9 cellular contexts compared by ENCODE assay signal in the genomic region with DNA sequence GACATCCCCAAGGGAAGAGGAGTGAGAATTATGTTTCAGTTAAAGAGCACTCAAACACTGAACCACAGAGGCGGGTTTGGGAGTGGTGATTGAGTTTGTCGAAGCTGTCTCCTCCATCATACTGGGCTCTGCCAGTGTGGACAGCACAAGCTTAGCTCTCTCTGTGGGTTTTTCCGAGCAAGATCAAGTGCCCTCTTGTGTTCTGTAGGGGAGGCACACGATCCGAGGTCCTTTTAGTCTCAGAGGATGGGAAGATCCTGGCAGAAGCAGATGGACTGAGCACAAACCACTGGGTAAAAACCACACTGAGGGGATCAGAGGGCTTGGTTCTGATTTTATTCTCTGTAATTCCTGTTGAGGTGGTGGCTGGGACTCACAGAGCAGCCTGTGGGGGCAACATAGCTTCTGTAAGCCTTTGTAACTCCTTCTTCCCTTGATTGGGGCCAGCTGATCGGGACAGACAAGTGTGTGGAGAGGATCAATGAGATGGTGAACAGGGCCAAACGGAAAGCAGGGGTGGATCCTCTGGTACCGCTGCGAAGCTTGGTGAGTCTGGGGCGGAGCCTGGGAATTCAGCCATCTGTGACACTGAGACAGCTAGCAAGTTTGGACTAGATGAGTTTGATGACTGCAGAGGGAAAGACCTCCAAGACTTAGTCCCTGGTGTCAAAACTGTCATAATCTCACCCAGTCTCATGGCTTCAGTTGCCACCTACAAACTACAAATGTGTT. TPM values are rescaled to one million over a fixed set of nuclear protein-coding genes. Genes with fewer than 3 reads are reported as not detected.
DNase-seq lines count a peak whose midpoint lies in the region; ATAC-seq and TF ChIP-seq lines count a peak whose summit lies in the region.
"Had no signal": no experiment of that assay in that cellular context is flagged by ENCODE, and none has a peak within 500 bp of the region (broad histone marks: within the 10 kb centered on the region; RNA-seq: fewer than 3 reads in every experiment).

No MANE protein-coding gene starts in this region.

- no peak overlapping the region for H2BK5ac ChIP-seq in mesenchymal stem cell (ENCODE audit: low read depth, low read length, poor library complexity, severe bottlenecking)

- no peak overlapping the region for H3K4ac ChIP-seq in mesenchymal stem cell (ENCODE audit: low read depth in 1 of 2, low read length in 2 of 2)

- H3K27me3 Mint-ChIP-seq in activated CD4-positive, alpha-beta T cell treated with anti-CD3 and anti-CD28 coated beads, Interleukin-2, amount 10 ng/mL, durations not matched to agents 7 days and 5 days, result no peaks in the 10 kb centered on the region
- H3K27me3 Mint-ChIP-seq in brain, result peaks cover 17% of the 10 kb centered on the region

- H3K4me2 ChIP-seq in mesenchymal stem cell (ENCODE audit: low read length, poor library complexity, severe bottlenecking), result no peak overlapping the region

- H3K9me3 ChIP-seq in mesenchymal stem cell (ENCODE audit: control insufficient read depth, low read length), result no peaks in the 10 kb centered on the region
- H3K9me3 ChIP-seq: adrenal gland had no signal

- peaks cover 58% of the 10 kb centered on the region for H3K4me1 Mint-ChIP-seq in activated CD4-positive, alpha-beta T cell treated with anti-CD3 and anti-CD28 coated beads, Interleukin-2, amount 10 ng/mL, durations not matched to agents 7 days and 5 days
- peaks cover 43% of the 10 kb centered on the region for H3K4me1 Mint-ChIP-seq in brain

- H3K9ac ChIP-seq in mesenchymal stem cell (ENCODE audit: low read length), result peak overlapping the region; percentile 95

- H2BK12ac ChIP-seq in mesenchymal stem cell (ENCODE audit: low read length in 2 of 2), result no peak overlapping the region

- DNase-seq in activated CD4-positive, alpha-beta T cell treated with anti-CD3 and anti-CD28 coated beads, Interleukin-2, amount 10 ng/mL, durations not matched to agents 7 days and 5 days, result no peak
- DNase-seq in activated CD4-positive, alpha-beta T cell treated with anti-CD3 and anti-CD28 coated beads, Interleukin-2, amount 50 U/mL, for 4 hours, result no peak
- peak; percentile 47 for DNase-seq in MV-4-11 (lab: John Stamatoyannopoulos, UW)
- peak; percentile 70 for DNase-seq in mesenchymal stem cell
- DNase-seq in NCI-H1048 (lab: John Stamatoyannopoulos, UW), result no peak

- TF ChIP-seq CTCF in brain (conservative IDR thresholded peaks at IDR 0.05), result peak in 1 of 2 experiments; percentile 36

- WGBS in mesenchymal stem cell, result 81% methylated on average over 10 of the region's 10 CpGs

- H3K18ac ChIP-seq in mesenchymal stem cell (ENCODE audit: low read depth in 1 of 2, low read length in 2 of 2), result no peak overlapping the region

- H3K27ac Mint-ChIP-seq in activated CD4-positive, alpha-beta T cell treated with anti-CD3 and anti-CD28 coated beads, Interleukin-2, amount 10 ng/mL, durations not matched to agents 7 days and 5 days, result no peak overlapping the region
- peak overlapping the region; percentile 7 to 100 (median 100) for H3K27ac Mint-ChIP-seq in brain

- no peak overlapping the region for H3K23ac ChIP-seq in mesenchymal stem cell (ENCODE audit: low read length in 2 of 2)

- no peak overlapping the region for H2BK15ac ChIP-seq in mesenchymal stem cell (ENCODE audit: low read depth, poor library complexity, severe bottlenecking)

- peak overlapping the region in 1 of 2 experiments; percentile 89 for H3K4me3 ChIP-seq in mesenchymal stem cell (ENCODE audit: insufficient read depth in 1 of 2, low read depth in 1 of 2, low read length in 2 of 2)

- no peak overlapping the region for H2AFZ ChIP-seq in mesenchymal stem cell (ENCODE audit: low read depth, low read length)

- no peak overlapping the region for H3K27ac ChIP-seq in mesenchymal stem cell (ENCODE audit: low read length, poor library complexity, severe bottlenecking)

- POLR2A ChIA-PET in activated CD4-positive, alpha-beta T cell treated with anti-CD3 and anti-CD28 coated beads, Interleukin-2, amount 10 ng/mL, durations not matched to agents 7 days and 5 days (lab: Charles Lee), result no interaction called here

- H3K79me1 ChIP-seq in mesenchymal stem cell (replicated peaks; ENCODE audit: low read length, poor library complexity, severe bottlenecking), result peaks cover 33% of the 10 kb centered on the region

- peak overlapping the region; percentile 24 for H3K4me3 Mint-ChIP-seq in activated CD4-positive, alpha-beta T cell treated with anti-CD3 and anti-CD28 coated beads, Interleukin-2, amount 10 ng/mL, durations not matched to agents 7 days and 5 days
- peak overlapping the region; percentile 96 to 99 (median 97) for H3K4me3 Mint-ChIP-seq in brain

- H3K14ac ChIP-seq in mesenchymal stem cell (ENCODE audit: low read length in 2 of 2), result no peak overlapping the region

- H4K8ac ChIP-seq in mesenchymal stem cell (ENCODE audit: low read length), result no peak overlapping the region

- no peak overlapping the region for H2AK5ac ChIP-seq in mesenchymal stem cell (ENCODE audit: low read length, severe bottlenecking)

- peaks cover 18% of the 10 kb centered on the region for H3K4me1 ChIP-seq in mesenchymal stem cell (ENCODE audit: control insufficient read depth, insufficient read depth, low read depth, low read length)

- CTCF ChIA-PET in activated CD4-positive, alpha-beta T cell treated with anti-CD3 and anti-CD28 coated beads, Interleukin-2, amount 10 ng/mL, durations not matched to agents 7 days and 5 days (lab: Charles Lee), result interaction anchor here (1.0 to 1.3 kb wide), 3 partner anchors 8 to 14 kb away, joined by 3 to 4 read pairs (median 4); no protein-coding TSS in a partner anchor

- H3K36me3 Mint-ChIP-seq in activated CD4-positive, alpha-beta T cell treated with anti-CD3 and anti-CD28 coated beads, Interleukin-2, amount 10 ng/mL, durations not matched to agents 7 days and 5 days (ENCODE audit: low read depth), result peaks cover 35% of the 10 kb centered on the region
- H3K36me3 Mint-ChIP-seq in brain, result peaks cover 33% of the 10 kb centered on the region

- no peaks in the 10 kb centered on the region for H3K27me3 ChIP-seq in mesenchymal stem cell (ENCODE audit: control insufficient read depth in 1 of 2, insufficient read depth in 1 of 2, low read length in 2 of 2)
- H3K27me3 ChIP-seq: adrenal gland had no signal

- peaks cover 34 to 47% of the 10 kb centered on the region in 2 experiments for H3K36me3 ChIP-seq in mesenchymal stem cell (ENCODE audit: control insufficient read depth in 1 of 2, insufficient read depth in 2 of 2, low read depth in 1 of 2, low read length in 2 of 2)

- no peak for ATAC-seq in HG03196 (IDR thresholded peaks at IDR 0.05; ENCODE audit: unreplicated experiment)
- ATAC-seq in HG03571 (IDR thresholded peaks at IDR 0.05; ENCODE audit: unreplicated experiment), result no peak

- no peaks in the 10 kb centered on the region for H3K9me3 Mint-ChIP-seq in activated CD4-positive, alpha-beta T cell treated with anti-CD3 and anti-CD28 coated beads, Interleukin-2, amount 10 ng/mL, durations not matched to agents 7 days and 5 days
- H3K9me3 Mint-ChIP-seq in brain, result peaks cover 0 to 7% (median 0%) of the 10 kb centered on the region in 5 experiments

- H4K91ac ChIP-seq in mesenchymal stem cell (ENCODE audit: low read length), result no peak overlapping the region

- H2BK120ac ChIP-seq in mesenchymal stem cell (ENCODE audit: low read depth, low read length), result no peak overlapping the region

RNA-seq across cellular contexts. Expression of a gene that starts 2.0 kb away (rescaled TPM):
- 10 to 100 TPM; 81.1 to 83.6 TPM for total RNA-seq in activated CD4-positive, alpha-beta T cell treated with anti-CD3 and anti-CD28 coated beads, Interleukin-2, amount 10 ng/mL, durations not matched to agents 7 days and 5 days
- 79.7 TPM for polyA plus RNA-seq in brain (ENCODE audit: insufficient read depth, low read depth, low replicate concordance)
- polyA plus RNA-seq in mesenchymal stem cell (2013, experiment 1 of 2), result 154 TPM
- 167 TPM for polyA plus RNA-seq in mesenchymal stem cell (2013, experiment 2 of 2)

RNA-seq across cellular contexts. Expression of a gene that starts 59.6 kb away (rescaled TPM):
- total RNA-seq in activated CD4-positive, alpha-beta T cell treated with anti-CD3 and anti-CD28 coated beads, Interleukin-2, amount 10 ng/mL, durations not matched to agents 7 days and 5 days, result 10 to 100 TPM; 13.5 to 15.3 TPM
- polyA plus RNA-seq in brain (ENCODE audit: insufficient read depth, low read depth, low replicate concordance), result 7.3 TPM
- polyA plus RNA-seq in mesenchymal stem cell (2013, experiment 1 of 2), result 23.3 TPM
- polyA plus RNA-seq in mesenchymal stem cell (2013, experiment 2 of 2), result 21.9 TPM

RNA-seq across cellular contexts. Expression of a gene that starts 60.0 kb away (rescaled TPM):
- 10 to 100 TPM; 36.4 to 44.1 TPM for total RNA-seq in activated CD4-positive, alpha-beta T cell treated with anti-CD3 and anti-CD28 coated beads, Interleukin-2, amount 10 ng/mL, durations not matched to agents 7 days and 5 days
- 8.2 TPM for polyA plus RNA-seq in brain (ENCODE audit: insufficient read depth, low read depth, low replicate concordance)
- 35.2 TPM for polyA plus RNA-seq in mesenchymal stem cell (2013, experiment 1 of 2)
- polyA plus RNA-seq in mesenchymal stem cell (2013, experiment 2 of 2), result 33.6 TPM

Comparison
In these comparisons a context has a peak if more than half of its experiments do, and no peak if none do; other contexts are left out.
1. DNase-seq: peak in MV-4-11 (single experiment) and mesenchymal stem cell (single experiment); none in activated CD4-positive, alpha-beta T cell treated with anti-CD3 and anti-CD28 coated beads, Interleukin-2, amount 10 ng/mL, durations not matched to agents 7 days and 5 days (single experiment), activated CD4-positive, alpha-beta T cell treated with anti-CD3 and anti-CD28 coated beads, Interleukin-2, amount 50 U/mL, for 4 hours (0 of 2) and NCI-H1048 (single experiment).